In the genomic region with DNA sequence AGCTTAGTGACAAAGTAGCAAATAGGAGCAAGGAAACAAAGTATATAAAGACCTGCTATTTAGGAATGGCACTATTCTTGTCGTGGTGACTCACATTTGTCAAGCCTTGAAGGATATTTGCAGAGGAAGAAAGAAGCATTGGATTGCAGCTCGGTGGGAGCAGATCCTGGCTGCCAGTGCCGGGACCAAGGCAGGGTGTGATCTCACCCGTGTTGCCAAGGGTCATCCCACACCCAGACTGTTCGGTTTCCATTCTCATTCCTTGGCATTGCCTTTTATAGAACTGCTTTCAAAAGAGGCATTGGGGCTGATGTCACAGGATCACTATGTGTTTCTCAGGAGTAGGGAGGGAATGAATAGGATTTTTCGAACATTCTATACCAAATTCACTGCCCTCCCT, we compare ENCODE assay signal across 13 cellular contexts.
DNase-seq lines count a peak whose midpoint lies in the region; ATAC-seq and TF ChIP-seq lines count a peak whose summit lies in the region.
"Had no signal": no experiment of that assay in that cellular context is flagged by ENCODE, and none has a peak within 500 bp of the region (broad histone marks: within the 10 kb centered on the region; RNA-seq: fewer than 3 reads in every experiment).

No MANE protein-coding gene starts in this region.

- H3K79me2 ChIP-seq in smooth muscle cell (ENCODE audit: low read depth), result no peaks in the 10 kb centered on the region

- DNase-seq in dorsolateral prefrontal cortex (peak in 9 of 10 donors; percentile 32 to 75 (median 57)), middle frontal gyrus (ENCODE audit: extremely low spot score, low spot score) (peak; percentile 69), smooth muscle cell (lab: John Stamatoyannopoulos, UW; ENCODE audit: unreplicated experiment) (no peak), NCI-H1417 treated with DMSO at 0.1 percent for 48 hours (lab: John Stamatoyannopoulos, UW) (no peak), NAMALWA (ENCODE audit: low spot score) (no peak)
- DNase-seq: activated naive CD4-positive, alpha-beta T cell treated with anti-CD3 and anti-CD28 coated beads for 36 hours; mammary epithelial cell; NCI-H345; stimulated activated CD4-positive, alpha-beta T cell treated with anti-CD3 and anti-CD28 coated beads, Interleukin-12 subunit alpha, Interleukin-12 subunit beta, amount 100 ng/mL, for 4 hours; T1000 had no signal

- ATAC-seq in GM18498 (IDR thresholded peaks at IDR 0.05; ENCODE audit: unreplicated experiment) (no peak), GM19467 (IDR thresholded peaks at IDR 0.05; ENCODE audit: unreplicated experiment) (no peak)

- H3K27me3 ChIP-seq in HUES6 (ENCODE audit: control insufficient read depth, insufficient read depth, low read length) (no peaks in the 10 kb centered on the region), dorsolateral prefrontal cortex (no peaks in the 10 kb centered on the region), smooth muscle cell (ENCODE audit: low read depth) (no peaks in the 10 kb centered on the region)

- H2AFZ ChIP-seq in smooth muscle cell (ENCODE audit: low read depth), result no peak overlapping the region

- TF ChIP-seq CTCF in dorsolateral prefrontal cortex (IDR thresholded peaks at IDR 0.05 in 54 of 56, conservative IDR thresholded peaks at IDR 0.05 in 2 of 56; ENCODE audit: low read depth in 1 of 56, partially characterized antibody in 56 of 56), result no peak
- no peak for TF ChIP-seq CTCF in smooth muscle cell (IDR thresholded peaks at IDR 0.05; ENCODE audit: borderline replicate concordance, insufficient read depth, poor library complexity, severe bottlenecking)

- H3K9me3 ChIP-seq in HUES6 (ENCODE audit: control insufficient read depth, insufficient read depth, low read depth, low read length) (peaks cover 22% of the 10 kb centered on the region), smooth muscle cell (replicated peaks; ENCODE audit: low read depth) (no peaks in the 10 kb centered on the region)

- peak overlapping the region; percentile 71 for H3K4me2 ChIP-seq in smooth muscle cell

- no peaks in the 10 kb centered on the region for H4K20me1 ChIP-seq in smooth muscle cell (ENCODE audit: low read depth)

- H3K9ac ChIP-seq in HUES6 (ENCODE audit: low read length), result no peak overlapping the region
- H3K9ac ChIP-seq in smooth muscle cell (ENCODE audit: low read depth), result no peak overlapping the region

- H3K27ac ChIP-seq in HUES6 (ENCODE audit: low read depth, low read length) (0 out of 2 replicates have a peak overlapping the region, but pooled peaks have one; percentile 9), dorsolateral prefrontal cortex (peak overlapping the region in 48 of 59 donors; percentile 7 to 86 (median 66)), smooth muscle cell (ENCODE audit: low read depth) (peak overlapping the region; percentile 1)

- H3K4me1 ChIP-seq in HUES6 (ENCODE audit: control insufficient read depth, insufficient read depth, low read length), result peaks cover 20% of the 10 kb centered on the region
- H3K4me1 ChIP-seq in smooth muscle cell (ENCODE audit: low read depth), result peaks cover 23% of the 10 kb centered on the region

- intact Hi-C loops in dorsolateral prefrontal cortex (cut with DNase I), result loop anchor here in 1 of 2 donors (5.0 kb wide), 1 partner anchor 176 kb away; the partner anchor contains the start of gene GALNT17

- no peaks in the 10 kb centered on the region for H3K36me3 ChIP-seq in HUES6 (ENCODE audit: control insufficient read depth, insufficient read depth, low read length)
- no peaks in the 10 kb centered on the region for H3K36me3 ChIP-seq in smooth muscle cell (ENCODE audit: low read depth)

- WGBS in smooth muscle cell (ENCODE audit: low lambda C conversion rate), result 31% methylated on average over 6 of the region's 6 CpGs

- H3F3A ChIP-seq in smooth muscle cell (ENCODE audit: low read depth), result peaks cover 7% of the 10 kb centered on the region

- H3K4me3 ChIP-seq in HUES6 (ENCODE audit: low read depth, low read length) (no peak overlapping the region), dorsolateral prefrontal cortex (no peak overlapping the region), smooth muscle cell (no peak overlapping the region)

Comparison
In these comparisons a context has a peak if more than half of its experiments do, and no peak if none do; other contexts are left out.
1. H3K27ac ChIP-seq: peak in every context shown above with its lines; median percentile 66 in dorsolateral prefrontal cortex; 9 in HUES6; 1 in smooth muscle cell.
2. DNase-seq: peak in dorsolateral prefrontal cortex (9 of 10) and middle frontal gyrus (single experiment); none in smooth muscle cell (single experiment), NCI-H1417 treated with DMSO at 0.1 percent for 48 hours (single experiment) and NAMALWA (single experiment).